In genomic region chr14:98169170-98169587, GRCh38 we compare ENCODE assay signal across 22 cellular contexts.
DNase-seq lines count a peak whose midpoint lies in the region; ATAC-seq and TF ChIP-seq lines count a peak whose summit lies in the region.
"Had no signal": no experiment of that assay in that cellular context is flagged by ENCODE, and none has a peak within 500 bp of the region (broad histone marks: within the 10 kb centered on the region; RNA-seq: fewer than 3 reads in every experiment).

No MANE protein-coding gene starts in this region.

- H3K4me3 Mint-ChIP-seq in natural killer cell treated with Interleukin-12 subunit alpha and Interleukin-12 subunit beta and Interleukin-15 and Interleukin-18, amount 100 ng/mL, for 72 hours = peak overlapping the region; percentile 16
- H3K4me3 Mint-ChIP-seq in natural killer cell = no peak overlapping the region
- peak overlapping the region; percentile 94 for H3K4me3 Mint-ChIP-seq in activated T-helper 17 cell treated with anti-CD3 and anti-CD28 coated beads, Interleukin-2, amount 50 U/mL, for 72 hours
- no peak overlapping the region for H3K4me3 Mint-ChIP-seq in stimulated activated effector memory CD8-positive, alpha-beta T cell treated with anti-CD3 and anti-CD28 coated beads, Interleukin-12 subunit alpha, Interleukin-12 subunit beta, amount 100 ng/mL, for 72 hours
- H3K4me3 Mint-ChIP-seq: endodermal cell, IgD-negative memory B cell, nephron had no signal

- H3K9ac ChIP-seq in OCI-LY3 (ENCODE audit: low read length) = no peak overlapping the region

- ATAC-seq in natural killer cell treated with Interleukin-12 subunit alpha and Interleukin-12 subunit beta and Interleukin-15 and Interleukin-18, amount 100 ng/mL, for 72 hours = peak; percentile 79 to 83
- ATAC-seq in natural killer cell = no peak
- ATAC-seq in activated T-helper 17 cell treated with anti-CD3 and anti-CD28 coated beads, Interleukin-2, amount 50 U/mL, for 72 hours (replicated peaks) = peak; percentile 78
- ATAC-seq in stimulated activated effector memory CD8-positive, alpha-beta T cell treated with anti-CD3 and anti-CD28 coated beads, Interleukin-12 subunit alpha, Interleukin-12 subunit beta, amount 100 ng/mL, for 72 hours = peak; percentile 86
- ATAC-seq: body of pancreas, upper lobe of right lung had no signal

- H3K27me3 ChIP-seq in OCI-LY3 (ENCODE audit: low read depth, low read length) = no peaks in the 10 kb centered on the region
- H3K27me3 ChIP-seq: body of pancreas, MG63, upper lobe of right lung had no signal

- H3K27me3 Mint-ChIP-seq in natural killer cell treated with Interleukin-12 subunit alpha and Interleukin-12 subunit beta and Interleukin-15 and Interleukin-18, amount 100 ng/mL, for 72 hours = peaks cover 0 to 3% of the 10 kb centered on the region in 2 donors
- H3K27me3 Mint-ChIP-seq in natural killer cell (ENCODE audit: low read depth in 2 of 2) = peaks cover 0 to 3% of the 10 kb centered on the region in 2 donors
- no peaks in the 10 kb centered on the region for H3K27me3 Mint-ChIP-seq in activated T-helper 17 cell treated with anti-CD3 and anti-CD28 coated beads, Interleukin-2, amount 50 U/mL, for 72 hours
- H3K27me3 Mint-ChIP-seq: IgD-negative memory B cell had no signal

- H3K4me1 Mint-ChIP-seq in natural killer cell treated with Interleukin-12 subunit alpha and Interleukin-12 subunit beta and Interleukin-15 and Interleukin-18, amount 100 ng/mL, for 72 hours (ENCODE audit: low read depth in 2 of 2) = peaks cover 36 to 38% of the 10 kb centered on the region in 2 donors
- peaks cover 38 to 46% of the 10 kb centered on the region in 2 donors for H3K4me1 Mint-ChIP-seq in natural killer cell
- H3K4me1 Mint-ChIP-seq in activated T-helper 17 cell treated with anti-CD3 and anti-CD28 coated beads, Interleukin-2, amount 50 U/mL, for 72 hours = peaks cover 38% of the 10 kb centered on the region
- H3K4me1 Mint-ChIP-seq in stimulated activated effector memory CD8-positive, alpha-beta T cell treated with anti-CD3 and anti-CD28 coated beads, Interleukin-12 subunit alpha, Interleukin-12 subunit beta, amount 100 ng/mL, for 72 hours = peaks cover 72% of the 10 kb centered on the region

- TF ChIP-seq CTCF in natural killer cell (IDR thresholded peaks at IDR 0.05) (no peak), OCI-LY3 (IDR thresholded peaks at IDR 0.05; ENCODE audit: low read depth, low read length) (no peak)

- H2AFZ ChIP-seq in OCI-LY3 (ENCODE audit: low read depth, low read length) = peak overlapping the region; percentile 25; the same call in 1 of the 2 replicates

- H3K27ac Mint-ChIP-seq in natural killer cell treated with Interleukin-12 subunit alpha and Interleukin-12 subunit beta and Interleukin-15 and Interleukin-18, amount 100 ng/mL, for 72 hours = peak overlapping the region; percentile 80 to 89
- no peak overlapping the region for H3K27ac Mint-ChIP-seq in natural killer cell
- peak overlapping the region; percentile 96 for H3K27ac Mint-ChIP-seq in activated T-helper 17 cell treated with anti-CD3 and anti-CD28 coated beads, Interleukin-2, amount 50 U/mL, for 72 hours
- H3K27ac Mint-ChIP-seq in stimulated activated effector memory CD8-positive, alpha-beta T cell treated with anti-CD3 and anti-CD28 coated beads, Interleukin-12 subunit alpha, Interleukin-12 subunit beta, amount 100 ng/mL, for 72 hours = peak overlapping the region; percentile 97
- H3K27ac Mint-ChIP-seq: endodermal cell, nephron had no signal

- intact Hi-C loops in natural killer cell (cut with micrococcal nuclease) = no loop called here

- H3K4me1 ChIP-seq in OCI-LY3 (ENCODE audit: low read length) = peaks cover 40% of the 10 kb centered on the region
- H3K4me1 ChIP-seq: body of pancreas, sigmoid colon, upper lobe of right lung had no signal

- peaks cover 11% of the 10 kb centered on the region for H3K9me3 ChIP-seq in OCI-LY3 (ENCODE audit: insufficient read depth, low read length)
- H3K9me3 ChIP-seq: body of pancreas, MG63, sigmoid colon, upper lobe of right lung had no signal

- H4K20me1 ChIP-seq in OCI-LY3 (ENCODE audit: insufficient read depth, low read length) = no peaks in the 10 kb centered on the region

- peaks cover 16% of the 10 kb centered on the region for H3K36me3 ChIP-seq in OCI-LY3 (replicated peaks; ENCODE audit: low read depth, low read length)
- H3K36me3 ChIP-seq: MG63, sigmoid colon, upper lobe of right lung had no signal

- H3K4me2 ChIP-seq in OCI-LY3 (ENCODE audit: low read length) = no peak overlapping the region

- H3K9me3 Mint-ChIP-seq in natural killer cell treated with Interleukin-12 subunit alpha and Interleukin-12 subunit beta and Interleukin-15 and Interleukin-18, amount 100 ng/mL, for 72 hours = peaks cover 2% of the 10 kb centered on the region
- no peaks in the 10 kb centered on the region for H3K9me3 Mint-ChIP-seq in natural killer cell
- H3K9me3 Mint-ChIP-seq in activated T-helper 17 cell treated with anti-CD3 and anti-CD28 coated beads, Interleukin-2, amount 50 U/mL, for 72 hours = no peaks in the 10 kb centered on the region
- peaks cover 3% of the 10 kb centered on the region for H3K9me3 Mint-ChIP-seq in stimulated activated effector memory CD8-positive, alpha-beta T cell treated with anti-CD3 and anti-CD28 coated beads, Interleukin-12 subunit alpha, Interleukin-12 subunit beta, amount 100 ng/mL, for 72 hours
- H3K9me3 Mint-ChIP-seq: endodermal cell had no signal

- peaks cover 17% of the 10 kb centered on the region for H3K36me3 Mint-ChIP-seq in natural killer cell treated with Interleukin-12 subunit alpha and Interleukin-12 subunit beta and Interleukin-15 and Interleukin-18, amount 100 ng/mL, for 72 hours
- peaks cover 8% of the 10 kb centered on the region for H3K36me3 Mint-ChIP-seq in natural killer cell
- H3K36me3 Mint-ChIP-seq in activated T-helper 17 cell treated with anti-CD3 and anti-CD28 coated beads, Interleukin-2, amount 50 U/mL, for 72 hours (ENCODE audit: low read depth) = peaks cover 14% of the 10 kb centered on the region
- H3K36me3 Mint-ChIP-seq in stimulated activated effector memory CD8-positive, alpha-beta T cell treated with anti-CD3 and anti-CD28 coated beads, Interleukin-12 subunit alpha, Interleukin-12 subunit beta, amount 100 ng/mL, for 72 hours = peaks cover 28% of the 10 kb centered on the region
- H3K36me3 Mint-ChIP-seq: IgD-negative memory B cell had no signal

- H3K4me3 ChIP-seq in OCI-LY3 (ENCODE audit: low read length) = no peak overlapping the region
- H3K4me3 ChIP-seq: body of pancreas, MG63, sigmoid colon, upper lobe of right lung had no signal

- no peaks in the 10 kb centered on the region for H3K79me2 ChIP-seq in OCI-LY3 (ENCODE audit: low read length)

- no peak overlapping the region for H3K27ac ChIP-seq in OCI-LY3 (ENCODE audit: low read length)
- H3K27ac ChIP-seq: body of pancreas, RWPE1, sigmoid colon, upper lobe of right lung had no signal

- no peak for DNase-seq in natural killer cell treated with Interleukin-12 subunit alpha and Interleukin-12 subunit beta and Interleukin-15 and Interleukin-18, amount 100 ng/mL, for 72 hours (ENCODE audit: low spot score)
- no peak for DNase-seq in natural killer cell
- DNase-seq in stimulated activated effector memory CD8-positive, alpha-beta T cell treated with anti-CD3 and anti-CD28 coated beads, Interleukin-12 subunit alpha, Interleukin-12 subunit beta, amount 100 ng/mL, for 72 hours (ENCODE audit: low spot score in 2 of 2) = no peak
- DNase-seq in ureter (ENCODE audit: low spot score) = no peak
- DNase-seq in NCI-H345 treated with DMSO at 0.1 percent for 48 hours (lab: John Stamatoyannopoulos, UW; ENCODE audit: unreplicated experiment) = no peak
- DNase-seq in NCI-H1417 treated with DMSO at 0.1 percent for 48 hours (lab: John Stamatoyannopoulos, UW) = no peak
- DNase-seq: activated gamma-delta T cell treated with Interleukin-2 at 50 U/mL for 16 hours, body of pancreas, COR-L47, endodermal cell, mesendoderm, MG63, NCI-H1436, NCI-H2171, NCI-H526, sigmoid colon, upper lobe of right lung had no signal

Comparison
In these comparisons a context has a peak if more than half of its experiments do, and no peak if none do; other contexts are left out.
1. ATAC-seq: peak in natural killer cell treated with Interleukin-12 subunit alpha and Interleukin-12 subunit beta and Interleukin-15 and Interleukin-18, amount 100 ng/mL, for 72 hours (2 of 2), activated T-helper 17 cell treated with anti-CD3 and anti-CD28 coated beads, Interleukin-2, amount 50 U/mL, for 72 hours (single experiment) and stimulated activated effector memory CD8-positive, alpha-beta T cell treated with anti-CD3 and anti-CD28 coated beads, Interleukin-12 subunit alpha, Interleukin-12 subunit beta, amount 100 ng/mL, for 72 hours (single experiment); none in natural killer cell (0 of 3).
2. H3K27ac Mint-ChIP-seq: peak in natural killer cell treated with Interleukin-12 subunit alpha and Interleukin-12 subunit beta and Interleukin-15 and Interleukin-18, amount 100 ng/mL, for 72 hours (2 of 2), activated T-helper 17 cell treated with anti-CD3 and anti-CD28 coated beads, Interleukin-2, amount 50 U/mL, for 72 hours (single experiment) and stimulated activated effector memory CD8-positive, alpha-beta T cell treated with anti-CD3 and anti-CD28 coated beads, Interleukin-12 subunit alpha, Interleukin-12 subunit beta, amount 100 ng/mL, for 72 hours (single experiment); none in natural killer cell (0 of 2).
3. H3K4me3 Mint-ChIP-seq: peak in natural killer cell treated with Interleukin-12 subunit alpha and Interleukin-12 subunit beta and Interleukin-15 and Interleukin-18, amount 100 ng/mL, for 72 hours (single experiment) and activated T-helper 17 cell treated with anti-CD3 and anti-CD28 coated beads, Interleukin-2, amount 50 U/mL, for 72 hours (single experiment); none in natural killer cell (single experiment) and stimulated activated effector memory CD8-positive, alpha-beta T cell treated with anti-CD3 and anti-CD28 coated beads, Interleukin-12 subunit alpha, Interleukin-12 subunit beta, amount 100 ng/mL, for 72 hours (single experiment).